In genomic region chr7:80496586-80496985, GRCh38 we compare ENCODE assay signal across 20 cellular contexts. TPM values are rescaled to one million over a fixed set of nuclear protein-coding genes. Genes with fewer than 3 reads are reported as not detected.
"Had no signal": no experiment of that assay in that cellular context is flagged by ENCODE, and none has a peak within 500 bp of the region (broad histone marks: within the 10 kb centered on the region; RNA-seq: fewer than 3 reads in every experiment).

No MANE protein-coding gene starts in this region.

- ATAC-seq: left ventricle myocardium superior; natural killer cell; stimulated activated naive CD8-positive, alpha-beta T cell treated with anti-CD3 and anti-CD28 coated beads, Interleukin-15, Interleukin-2, amounts not matched to agents 100 U/mL and 50 U/mL, for 24 hours had no signal

- H3K27me3 ChIP-seq: transverse colon had no signal

- DNase-seq: activated CD4-positive, alpha-beta T cell treated with anti-CD3 and anti-CD28 coated beads, Interleukin-2, amount 10 ng/mL, durations not matched to agents 7 days and 5 days; activated CD8-positive, alpha-beta memory T cell treated with anti-CD3 and anti-CD28 coated beads for 24 hours; activated naive CD4-positive, alpha-beta T cell; activated naive CD8-positive, alpha-beta T cell treated with anti-CD3 and anti-CD28 coated beads, Interleukin-2, amount 10 ng/mL, durations not matched to agents 7 days and 5 days; glutamatergic neuron; hypothalamus; kidney glomerular epithelial cell; left ventricle myocardium superior; mesendoderm; natural killer cell; posterior cingulate gyrus; stimulated activated CD4-positive, alpha-beta T cell treated with anti-CD3 and anti-CD28 coated beads, Interleukin-4, amount 100 ng/mL, for 24 hours; stimulated activated CD8-positive, alpha-beta memory T cell treated with anti-CD3 and anti-CD28 coated beads, Interleukin-4, amount 100 ng/mL, for 48 hours; stimulated activated naive CD8-positive, alpha-beta T cell treated with anti-CD3 and anti-CD28 coated beads, Interleukin-15, Interleukin-2, amounts not matched to agents 100 U/mL and 50 U/mL, for 24 hours; transverse colon had no signal

- H3K4me3 Mint-ChIP-seq: activated CD4-positive, alpha-beta T cell treated with anti-CD3 and anti-CD28 coated beads, Interleukin-2, amount 10 ng/mL, durations not matched to agents 7 days and 5 days; activated naive CD8-positive, alpha-beta T cell treated with anti-CD3 and anti-CD28 coated beads, Interleukin-2, amount 10 ng/mL, durations not matched to agents 7 days and 5 days; activated T-helper 1 cell treated with anti-CD3 and anti-CD28 coated beads, Interleukin-12 subunit alpha, Interleukin-12 subunit beta, Interleukin-2, Interleukin-4 antibody, amounts not matched to agents 30 ng/mL and 10 ng/mL and 1 ng/mL, durations not matched to agents 14 hours and 24 hours and 36 hours; natural killer cell; T-helper 2 cell treated with Interferon-gamma antibody and Interleukin-4, amounts not matched to agents 5 μg/mL and 100 μg/mL, for 36 hours had no signal

- H3K4me3 ChIP-seq: skin epidermis, transverse colon had no signal

- H3K36me3 ChIP-seq: transverse colon had no signal

- H3K4me1 Mint-ChIP-seq: activated CD4-positive, alpha-beta T cell treated with anti-CD3 and anti-CD28 coated beads, Interleukin-2, amount 10 ng/mL, durations not matched to agents 7 days and 5 days; activated naive CD8-positive, alpha-beta T cell treated with anti-CD3 and anti-CD28 coated beads, Interleukin-2, amount 10 ng/mL, durations not matched to agents 7 days and 5 days; natural killer cell had no signal

- H3K27ac ChIP-seq: skin epidermis, transverse colon had no signal

- H3K36me3 Mint-ChIP-seq: activated naive CD8-positive, alpha-beta T cell treated with anti-CD3 and anti-CD28 coated beads, Interleukin-2, amount 10 ng/mL, durations not matched to agents 7 days and 5 days had no signal

- H3K9me3 Mint-ChIP-seq: activated CD4-positive, alpha-beta T cell treated with anti-CD3 and anti-CD28 coated beads, Interleukin-2, amount 10 ng/mL, durations not matched to agents 7 days and 5 days; activated naive CD8-positive, alpha-beta T cell treated with anti-CD3 and anti-CD28 coated beads, Interleukin-2, amount 10 ng/mL, durations not matched to agents 7 days and 5 days; activated T-helper 1 cell treated with anti-CD3 and anti-CD28 coated beads, Interleukin-12 subunit alpha, Interleukin-12 subunit beta, Interleukin-2, Interleukin-4 antibody, amounts not matched to agents 30 ng/mL and 10 ng/mL and 1 ng/mL, durations not matched to agents 14 hours and 24 hours and 36 hours; T-helper 2 cell treated with Interferon-gamma antibody and Interleukin-4, amounts not matched to agents 5 μg/mL and 100 μg/mL, for 36 hours had no signal

- H3K27me3 Mint-ChIP-seq: activated CD4-positive, alpha-beta T cell treated with anti-CD3 and anti-CD28 coated beads, Interleukin-2, amount 10 ng/mL, durations not matched to agents 7 days and 5 days; activated naive CD8-positive, alpha-beta T cell treated with anti-CD3 and anti-CD28 coated beads, Interleukin-2, amount 10 ng/mL, durations not matched to agents 7 days and 5 days had no signal

- H3K9me3 ChIP-seq: transverse colon had no signal

- H3K27ac Mint-ChIP-seq: activated CD4-positive, alpha-beta T cell treated with anti-CD3 and anti-CD28 coated beads, Interleukin-2, amount 10 ng/mL, durations not matched to agents 7 days and 5 days; activated naive CD8-positive, alpha-beta T cell treated with anti-CD3 and anti-CD28 coated beads, Interleukin-2, amount 10 ng/mL, durations not matched to agents 7 days and 5 days; activated T-helper 1 cell treated with anti-CD3 and anti-CD28 coated beads, Interleukin-12 subunit alpha, Interleukin-12 subunit beta, Interleukin-2, Interleukin-4 antibody, amounts not matched to agents 30 ng/mL and 10 ng/mL and 1 ng/mL, durations not matched to agents 14 hours and 24 hours and 36 hours; natural killer cell; T-helper 2 cell treated with Interferon-gamma antibody and Interleukin-4, amounts not matched to agents 5 μg/mL and 100 μg/mL, for 36 hours had no signal

RNA-seq across cellular contexts. Expression of gene GNAT3, which starts 15.3 kb away (rescaled TPM):
- total RNA-seq: activated CD4-positive, alpha-beta T cell treated with anti-CD3 and anti-CD28 coated beads, Interleukin-2, amount 10 ng/mL, durations not matched to agents 7 days and 5 days; activated naive CD8-positive, alpha-beta T cell treated with anti-CD3 and anti-CD28 coated beads, Interleukin-2, amount 10 ng/mL, durations not matched to agents 7 days and 5 days; activated T-helper 1 cell treated with anti-CD3 and anti-CD28 coated beads, Interleukin-12 subunit alpha, Interleukin-12 subunit beta, Interleukin-2, Interleukin-4 antibody, amounts not matched to agents 30 ng/mL and 10 ng/mL and 1 ng/mL, durations not matched to agents 14 hours and 24 hours and 36 hours; dermis microvascular lymphatic vessel endothelial cell; epithelial cell of proximal tubule; left ventricle myocardium superior; natural killer cell; transverse colon had no signal
